ENCODE assay signal across 29 cellular contexts in genomic region chr6:69408886-69409285, GRCh38.
"Had no signal": no experiment of that assay in that cellular context is flagged by ENCODE, and none has a peak within 500 bp of the region (broad histone marks: within the 10 kb centered on the region; RNA-seq: fewer than 3 reads in every experiment).

No MANE protein-coding gene starts in this region.

- H3K27ac Mint-ChIP-seq: activated CD4-positive, alpha-beta memory T cell treated with anti-CD3 and anti-CD28 coated beads for 36 hours; activated CD4-positive, alpha-beta T cell treated with anti-CD3 and anti-CD28 coated beads for 36 hours; activated CD4-positive, alpha-beta T cell treated with anti-CD3 and anti-CD28 coated beads, Interleukin-2, amount 10 ng/mL, durations not matched to agents 24 days and 14 days; activated CD8-positive, alpha-beta memory T cell treated with anti-CD3 and anti-CD28 coated beads, Interleukin-2, amount 10 ng/mL, durations not matched to agents 7 days and 5 days; activated CD8-positive, alpha-beta T cell treated with anti-CD3 and anti-CD28 coated beads, Interleukin-2, amount 10 ng/mL, durations not matched to agents 7 days and 5 days; activated naive CD4-positive, alpha-beta T cell treated with anti-CD3 and anti-CD28 coated beads for 36 hours; activated naive CD4-positive, alpha-beta T cell treated with anti-CD3 and anti-CD28 coated beads, Interleukin-2, amount 50 U/mL, for 24 hours; activated naive CD8-positive, alpha-beta T cell treated with anti-CD3 and anti-CD28 coated beads for 36 hours; activated naive CD8-positive, alpha-beta T cell treated with anti-CD3 and anti-CD28 coated beads, Interleukin-2, amount 50 U/mL, for 24 hours; activated T-helper 1 cell treated with anti-CD3 and anti-CD28 coated beads, Interleukin-12 subunit alpha, Interleukin-12 subunit beta, Interleukin-2, Interleukin-4 antibody, amounts not matched to agents 30 ng/mL and 10 ng/mL and 1 ng/mL, durations not matched to agents 14 hours and 24 hours and 36 hours; activated T-helper 2 cell treated with anti-CD3 and anti-CD28 coated beads, Interferon-gamma antibody, Interleukin-2, Interleukin-4, amounts not matched to agents 10 μg/mL and 5 μg/mL and 100 μg/mL, durations not matched to agents 14 hours and 24 hours and 36 hours; brain had no signal

- H3K4me3 ChIP-seq: adrenal gland, breast epithelium, cardiac muscle cell, colonic mucosa had no signal

- H3K4me1 ChIP-seq: adrenal gland, breast epithelium, colonic mucosa had no signal

- H3K36me3 ChIP-seq: adrenal gland, breast epithelium, cardiac muscle cell, colonic mucosa had no signal

- H3K9me3 ChIP-seq: colonic mucosa had no signal

- ATAC-seq: activated CD4-positive, alpha-beta T cell treated with anti-CD3 and anti-CD28 coated beads for 36 hours; activated CD8-positive, alpha-beta memory T cell treated with anti-CD3 and anti-CD28 coated beads, Interleukin-2, amount 10 ng/mL, durations not matched to agents 7 days and 5 days; activated CD8-positive, alpha-beta T cell treated with anti-CD3 and anti-CD28 coated beads, Interleukin-2, amount 10 ng/mL, durations not matched to agents 7 days and 5 days; activated naive CD8-positive, alpha-beta T cell treated with anti-CD3 and anti-CD28 coated beads, Interleukin-2, amount 50 U/mL, for 24 hours; esophagus mucosa had no signal

- H3K27me3 ChIP-seq: adrenal gland, breast epithelium, cardiac muscle cell, colonic mucosa had no signal

- H3K9me3 Mint-ChIP-seq: activated CD4-positive, alpha-beta T cell treated with anti-CD3 and anti-CD28 coated beads, Interleukin-2, amount 10 ng/mL, durations not matched to agents 24 days and 14 days had no signal

- H3K36me3 Mint-ChIP-seq: activated CD4-positive, alpha-beta memory T cell treated with anti-CD3 and anti-CD28 coated beads for 36 hours; activated CD8-positive, alpha-beta memory T cell treated with anti-CD3 and anti-CD28 coated beads, Interleukin-2, amount 10 ng/mL, durations not matched to agents 7 days and 5 days; activated naive CD4-positive, alpha-beta T cell treated with anti-CD3 and anti-CD28 coated beads, Interleukin-2, amount 50 U/mL, for 24 hours; activated naive CD8-positive, alpha-beta T cell treated with anti-CD3 and anti-CD28 coated beads for 36 hours had no signal

- H3K27me3 Mint-ChIP-seq: activated CD4-positive, alpha-beta memory T cell treated with anti-CD3 and anti-CD28 coated beads for 36 hours; activated CD4-positive, alpha-beta T cell treated with anti-CD3 and anti-CD28 coated beads for 36 hours; activated CD4-positive, alpha-beta T cell treated with anti-CD3 and anti-CD28 coated beads, Interleukin-2, amount 10 ng/mL, durations not matched to agents 24 days and 14 days; activated CD8-positive, alpha-beta memory T cell treated with anti-CD3 and anti-CD28 coated beads, Interleukin-2, amount 10 ng/mL, durations not matched to agents 7 days and 5 days; activated naive CD4-positive, alpha-beta T cell treated with anti-CD3 and anti-CD28 coated beads, Interleukin-2, amount 50 U/mL, for 24 hours; activated naive CD8-positive, alpha-beta T cell treated with anti-CD3 and anti-CD28 coated beads for 36 hours; activated naive CD8-positive, alpha-beta T cell treated with anti-CD3 and anti-CD28 coated beads, Interleukin-2, amount 50 U/mL, for 24 hours had no signal

- H3K27ac ChIP-seq: adrenal gland, breast epithelium, cardiac muscle cell, colonic mucosa had no signal

- DNase-seq: activated CD4-positive, alpha-beta memory T cell treated with anti-CD3 and anti-CD28 coated beads for 36 hours; activated CD4-positive, alpha-beta T cell treated with anti-CD3 and anti-CD28 coated beads for 36 hours; activated CD4-positive, alpha-beta T cell treated with anti-CD3 and anti-CD28 coated beads, Interleukin-2, amount 10 ng/mL, durations not matched to agents 24 days and 14 days; activated CD4-positive, CD25-positive, alpha-beta regulatory T cell; activated CD4-positive, CD25-positive, alpha-beta regulatory T cell treated with anti-CD3 and anti-CD28 coated beads, Interleukin-2, amount 50 U/mL, for 72 hours; activated CD8-positive, alpha-beta memory T cell treated with anti-CD3 and anti-CD28 coated beads, Interleukin-2, amount 10 ng/mL, durations not matched to agents 7 days and 5 days; activated CD8-positive, alpha-beta memory T cell treated with anti-CD3 and anti-CD28 coated beads, Interleukin-2, amount 50 U/mL, for 4 hours; activated CD8-positive, alpha-beta T cell treated with anti-CD3 and anti-CD28 coated beads, Interleukin-2, amount 10 ng/mL, durations not matched to agents 7 days and 5 days; activated effector memory CD4-positive, alpha-beta T cell treated with anti-CD3 and anti-CD28 coated beads, Interleukin-2, amount 50 U/mL, for 16 hours; activated naive CD4-positive, alpha-beta T cell treated with anti-CD3 and anti-CD28 coated beads for 36 hours; activated naive CD8-positive, alpha-beta T cell treated with anti-CD3 and anti-CD28 coated beads for 36 hours; activated naive CD8-positive, alpha-beta T cell treated with anti-CD3 and anti-CD28 coated beads, Interleukin-2, amount 50 U/mL, for 24 hours; activated T-cell treated with anti-CD3 and anti-CD28 coated beads, Interleukin-2, amount 50 U/mL, for 1 hour; activated T-cell treated with anti-CD3 and anti-CD28 coated beads, Interleukin-2, amount 50 U/mL, for 48 hours; adrenal gland; amygdala; central memory CD4-positive, alpha-beta T cell; cerebellar nuclear complex; colonic mucosa; effector CD8-positive, alpha-beta T cell; foreskin fibroblast; T-helper 2 cell had no signal

- H3K4me1 Mint-ChIP-seq: activated CD4-positive, alpha-beta T cell treated with anti-CD3 and anti-CD28 coated beads for 36 hours; activated CD4-positive, alpha-beta T cell treated with anti-CD3 and anti-CD28 coated beads, Interleukin-2, amount 10 ng/mL, durations not matched to agents 24 days and 14 days; activated CD8-positive, alpha-beta memory T cell treated with anti-CD3 and anti-CD28 coated beads, Interleukin-2, amount 10 ng/mL, durations not matched to agents 7 days and 5 days; activated naive CD4-positive, alpha-beta T cell treated with anti-CD3 and anti-CD28 coated beads, Interleukin-2, amount 50 U/mL, for 24 hours; activated naive CD8-positive, alpha-beta T cell treated with anti-CD3 and anti-CD28 coated beads for 36 hours; activated naive CD8-positive, alpha-beta T cell treated with anti-CD3 and anti-CD28 coated beads, Interleukin-2, amount 50 U/mL, for 24 hours; brain had no signal

- H3K4me3 Mint-ChIP-seq: activated CD4-positive, alpha-beta memory T cell treated with anti-CD3 and anti-CD28 coated beads for 36 hours; activated CD4-positive, alpha-beta T cell treated with anti-CD3 and anti-CD28 coated beads for 36 hours; activated CD4-positive, alpha-beta T cell treated with anti-CD3 and anti-CD28 coated beads, Interleukin-2, amount 10 ng/mL, durations not matched to agents 24 days and 14 days; activated CD8-positive, alpha-beta memory T cell treated with anti-CD3 and anti-CD28 coated beads, Interleukin-2, amount 10 ng/mL, durations not matched to agents 7 days and 5 days; activated CD8-positive, alpha-beta T cell treated with anti-CD3 and anti-CD28 coated beads, Interleukin-2, amount 10 ng/mL, durations not matched to agents 7 days and 5 days; activated naive CD4-positive, alpha-beta T cell treated with anti-CD3 and anti-CD28 coated beads for 36 hours; activated naive CD4-positive, alpha-beta T cell treated with anti-CD3 and anti-CD28 coated beads, Interleukin-2, amount 50 U/mL, for 24 hours; activated naive CD8-positive, alpha-beta T cell treated with anti-CD3 and anti-CD28 coated beads for 36 hours; activated naive CD8-positive, alpha-beta T cell treated with anti-CD3 and anti-CD28 coated beads, Interleukin-2, amount 50 U/mL, for 24 hours; activated T-helper 1 cell treated with anti-CD3 and anti-CD28 coated beads, Interleukin-12 subunit alpha, Interleukin-12 subunit beta, Interleukin-2, Interleukin-4 antibody, amounts not matched to agents 30 ng/mL and 10 ng/mL and 1 ng/mL, durations not matched to agents 14 hours and 24 hours and 36 hours; brain had no signal
